ENCODE assay signal across 10 cellular contexts in genomic region chr16:47016700-47017133, GRCh38.
DNase-seq lines count a peak whose midpoint lies in the region; ATAC-seq lines count a peak whose summit lies in the region.
"Had no signal": no experiment of that assay in that cellular context is flagged by ENCODE, and none has a peak within 500 bp of the region (broad histone marks: within the 10 kb centered on the region; RNA-seq: fewer than 3 reads in every experiment).

No MANE protein-coding gene starts in this region.

- peak; percentile 60 for DNase-seq in activated CD8-positive, alpha-beta memory T cell treated with anti-CD3 and anti-CD28 coated beads for 24 hours
- DNase-seq in activated CD8-positive, alpha-beta memory T cell treated with anti-CD3 and anti-CD28 coated beads, Interleukin-2, amount 50 U/mL, for 4 hours: no peak
- peak; percentile 90 for DNase-seq in SIG-M5 treated with dmso at 0.1 percent for 504 hours (lab: John Stamatoyannopoulos, UW; ENCODE audit: unreplicated experiment)
- DNase-seq in pons (ENCODE audit: low spot score): peak; percentile 22
- no peak for DNase-seq in NCI-H1930 (lab: John Stamatoyannopoulos, UW)
- DNase-seq in D341Med (ENCODE audit: low spot score): no peak
- DNase-seq in HK-2 (ENCODE audit: unreplicated experiment): no peak
- DNase-seq: effector CD4-positive, alpha-beta T cell; NCI-H187 treated with DMSO at 0.1 percent for 48 hours had no signal

- ATAC-seq in HG02610 (IDR thresholded peaks at IDR 0.05; ENCODE audit: unreplicated experiment): peak; percentile 65

Comparison
In these comparisons a context has a peak if more than half of its experiments do, and no peak if none do; other contexts are left out.
1. DNase-seq: peak in activated CD8-positive, alpha-beta memory T cell treated with anti-CD3 and anti-CD28 coated beads for 24 hours (single experiment), SIG-M5 treated with dmso at 0.1 percent for 504 hours (single experiment) and pons (single experiment); none in activated CD8-positive, alpha-beta memory T cell treated with anti-CD3 and anti-CD28 coated beads, Interleukin-2, amount 50 U/mL, for 4 hours (single experiment), NCI-H1930 (0 of 2), D341Med (single experiment) and HK-2 (single experiment).